2 cellular contexts compared by ENCODE assay signal in the genomic region with DNA sequence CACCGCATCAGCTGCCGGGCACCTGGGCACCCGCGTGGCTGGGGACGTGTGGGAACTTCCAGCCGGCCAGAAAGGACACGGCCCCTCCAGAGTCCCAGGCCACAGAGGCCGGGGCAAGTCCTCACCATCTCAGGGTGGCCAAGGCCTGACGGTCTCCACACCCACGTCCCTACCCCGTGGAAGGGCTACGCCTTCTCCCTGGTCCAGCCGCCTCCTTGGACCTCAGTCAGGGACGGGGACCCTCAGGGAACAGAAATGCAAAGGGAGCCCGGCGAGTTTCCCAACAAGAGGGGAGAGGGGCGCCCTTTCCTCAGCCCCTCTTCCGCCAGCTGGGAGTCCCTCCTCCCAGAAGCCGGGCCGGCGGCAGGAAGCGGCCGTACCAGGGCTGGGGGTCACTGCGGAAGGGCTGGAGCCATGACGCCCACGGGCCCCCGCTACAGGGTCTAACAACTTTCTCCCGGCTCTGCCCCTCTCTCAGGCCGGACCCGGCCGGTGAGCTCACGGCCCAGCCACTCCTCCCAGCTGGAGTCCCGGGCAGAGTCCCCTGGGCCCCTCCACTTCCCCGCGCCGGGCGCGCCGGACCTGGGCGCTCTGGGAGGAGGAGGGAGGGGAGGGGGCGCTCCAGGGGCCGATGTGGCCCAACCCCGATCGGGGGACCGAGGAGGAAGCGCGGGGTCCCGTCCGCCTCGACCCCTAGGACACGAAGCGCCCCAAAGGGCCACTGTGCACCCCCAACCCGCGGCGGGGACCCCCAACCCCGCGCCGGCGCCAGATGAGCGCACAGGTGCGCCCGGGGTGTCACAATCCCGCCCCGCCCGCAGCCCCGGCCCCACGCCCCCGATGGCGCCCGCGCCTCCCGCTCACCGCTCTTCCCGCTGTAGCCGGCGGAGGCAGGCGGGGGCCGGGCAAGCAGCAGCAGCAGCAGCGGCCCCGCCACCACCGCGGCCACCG.
TF ChIP-seq lines count a peak whose summit lies in the region.

No MANE protein-coding gene starts in this region.

TF ChIP-seq in HEK293T, 16 proteins besides CTCF, POLR2A, EP300 and RAD21:
- no peak for TF ChIP-seq ZNF384 (IDR thresholded peaks at IDR 0.05)
- TF ChIP-seq SUZ12 (IDR thresholded peaks at IDR 0.05): no peak
- TF ChIP-seq, protein P1, sequence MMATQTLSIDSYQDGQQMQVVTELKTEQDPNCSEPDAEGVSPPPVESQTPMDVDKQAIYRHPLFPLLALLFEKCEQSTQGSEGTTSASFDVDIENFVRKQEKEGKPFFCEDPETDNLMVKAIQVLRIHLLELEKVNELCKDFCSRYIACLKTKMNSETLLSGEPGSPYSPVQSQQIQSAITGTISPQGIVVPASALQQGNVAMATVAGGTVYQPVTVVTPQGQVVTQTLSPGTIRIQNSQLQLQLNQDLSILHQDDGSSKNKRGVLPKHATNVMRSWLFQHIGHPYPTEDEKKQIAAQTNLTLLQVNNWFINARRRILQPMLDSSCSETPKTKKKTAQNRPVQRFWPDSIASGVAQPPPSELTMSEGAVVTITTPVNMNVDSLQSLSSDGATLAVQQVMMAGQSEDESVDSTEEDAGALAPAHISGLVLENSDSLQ (IDR thresholded peaks at IDR 0.05): no peak
- TF ChIP-seq L3MBTL2 (conservative IDR thresholded peaks at IDR 0.05): no peak
- TF ChIP-seq HDGF (IDR thresholded peaks at IDR 0.05; ENCODE audit: borderline replicate concordance): no peak
- no peak for TF ChIP-seq FOXA1 (IDR thresholded peaks at IDR 0.05)
- TF ChIP-seq ELF4 (IDR thresholded peaks at IDR 0.05): no peak
- TF ChIP-seq FOXK2 (IDR thresholded peaks at IDR 0.05): no peak
- TF ChIP-seq BHLHE40 (IDR thresholded peaks at IDR 0.05; ENCODE audit: borderline replicate concordance): no peak
- no peak for TF ChIP-seq FOXM1 (IDR thresholded peaks at IDR 0.05; ENCODE audit: borderline replicate concordance)
- TF ChIP-seq NFRKB (IDR thresholded peaks at IDR 0.05): no peak
- TF ChIP-seq SP1 (IDR thresholded peaks at IDR 0.05): no peak
- no peak for TF ChIP-seq CTBP1 (IDR thresholded peaks at IDR 0.05; ENCODE audit: borderline replicate concordance)
- TF ChIP-seq TARDBP (IDR thresholded peaks at IDR 0.05): no peak
- TF ChIP-seq ARNT (IDR thresholded peaks at IDR 0.05): no peak
TF ChIP-seq in HEK293T: peak in this region for 0.

TF ChIP-seq in H1, 55 proteins besides CTCF, POLR2A, EP300 and RAD21:
- TF ChIP-seq CHD1 (IDR thresholded peaks at IDR 0.05; ENCODE audit: low read depth, low read length) (no peak), ZNF274 (IDR thresholded peaks at IDR 0.05; ENCODE audit: borderline replicate concordance, extremely low read depth, low read length) (no peak), SAP30 (IDR thresholded peaks at IDR 0.05; ENCODE audit: insufficient read depth, insufficient replicate concordance, low read length) (peak; percentile 50), KDM1A (IDR thresholded peaks at IDR 0.05; ENCODE audit: borderline replicate concordance, low read length) (no peak), RBBP5 (IDR thresholded peaks at IDR 0.05; ENCODE audit: borderline replicate concordance, low read depth, low read length) (0 out of 2 replicates have a peak, but pooled peaks have one; percentile 65), TCF12 (IDR thresholded peaks at IDR 0.05; ENCODE audit: low read depth, low read length) (no peak), EZH2 (IDR thresholded peaks at IDR 0.05; ENCODE audit: low read depth, low read length, severe bottlenecking) (no peak), HDAC6 (IDR thresholded peaks at IDR 0.05; ENCODE audit: low read depth, low read length) (no peak), KDM4A (IDR thresholded peaks at IDR 0.05; ENCODE audit: low read depth, low read length, severe bottlenecking) (peak; percentile 30), SIX5 (IDR thresholded peaks at IDR 0.05; ENCODE audit: low read depth, low read length) (no peak), SIN3A (conservative IDR thresholded peaks at IDR 0.05 in 1 of 2, IDR thresholded peaks at IDR 0.05 in 1 of 2; ENCODE audit: low read depth in 1 of 2, low read length in 2 of 2) (peak in 1 of 2 experiments; percentile 72; a peak in 1 of 4 replicates), RXRA (IDR thresholded peaks at IDR 0.05; ENCODE audit: insufficient read depth, low read depth, low read length) (no peak), POLR2AphosphoS5 (IDR thresholded peaks at IDR 0.05; ENCODE audit: low read depth, low read length) (no peak), GTF2F1 (IDR thresholded peaks at IDR 0.05; ENCODE audit: borderline replicate concordance, low read depth, low read length) (no peak), SUZ12 (IDR thresholded peaks at IDR 0.05; ENCODE audit: low read length) (no peak), CREB1 (IDR thresholded peaks at IDR 0.05) (no peak)
TF ChIP-seq in H1: peak in this region for 4.
